8 cellular contexts compared by ENCODE assay signal in the genomic region with DNA sequence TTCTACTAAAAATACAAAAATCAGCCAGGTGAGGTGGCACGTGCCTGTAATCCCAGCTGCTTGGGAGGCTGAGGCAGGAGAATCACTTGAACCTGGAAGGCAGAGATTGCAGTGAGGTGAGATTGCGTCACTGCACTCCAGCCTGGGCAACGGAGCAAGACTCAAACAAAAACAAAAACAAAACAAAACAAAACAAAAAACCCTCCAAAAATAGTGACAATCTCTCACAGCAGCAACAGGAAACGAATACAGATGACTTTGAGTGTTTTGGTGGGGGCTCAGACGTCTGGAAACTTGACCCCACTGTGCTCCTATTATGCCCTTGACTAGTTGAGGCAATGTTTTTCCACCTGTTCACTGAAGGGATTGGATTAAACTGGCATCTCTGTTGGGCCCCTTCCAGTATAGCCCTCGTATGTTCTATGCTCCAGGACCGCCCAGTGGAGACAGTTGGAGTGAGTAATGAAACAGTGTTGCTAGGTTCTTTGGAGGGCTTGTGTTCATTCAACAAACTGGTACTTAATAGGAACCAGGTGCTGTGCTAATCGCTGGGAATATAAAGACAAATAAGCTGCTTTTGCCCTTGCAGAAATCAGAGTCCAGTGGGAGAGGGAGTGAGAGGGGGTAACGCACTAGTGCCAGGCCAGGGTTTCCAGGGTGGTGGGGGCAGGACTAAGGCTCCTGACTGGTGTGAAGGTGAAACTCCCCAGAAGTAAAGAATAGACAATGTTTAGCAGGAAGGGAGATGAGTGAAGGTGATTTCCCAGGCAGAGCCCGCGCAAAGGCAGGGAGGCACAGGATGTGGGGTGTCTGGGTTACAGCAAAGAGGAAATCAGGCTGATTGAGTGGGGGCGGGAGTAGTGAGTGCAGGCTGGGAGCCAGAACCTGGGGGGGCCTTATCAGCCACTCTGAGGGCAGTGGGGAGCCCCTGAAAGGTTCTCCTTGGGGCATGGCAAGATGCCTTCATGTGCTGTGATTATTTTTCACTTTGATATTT.
DNase-seq lines count a peak whose midpoint lies in the region; ATAC-seq lines count a peak whose summit lies in the region.

No MANE protein-coding gene starts in this region.

- ATAC-seq in activated T-cell treated with anti-CD3 and anti-CD28 coated beads, Interleukin-2, amount 50 U/mL, for 4 hours = peak; percentile 87 to 89

- H3K4me3 Mint-ChIP-seq in activated T-cell treated with anti-CD3 and anti-CD28 coated beads, Interleukin-2, amount 50 U/mL, for 4 hours = peak overlapping the region; percentile 46

- H3K36me3 Mint-ChIP-seq in activated T-cell treated with anti-CD3 and anti-CD28 coated beads, Interleukin-2, amount 50 U/mL, for 4 hours (ENCODE audit: insufficient read depth) = no peaks in the 10 kb centered on the region

- peak; percentile 44 for DNase-seq in NCI-H345 (lab: John Stamatoyannopoulos, UW)
- DNase-seq in NCI-H345 treated with DMSO at 0.1 percent for 48 hours (lab: John Stamatoyannopoulos, UW; ENCODE audit: unreplicated experiment) = no peak
- DNase-seq in NCI-H2029 (lab: John Stamatoyannopoulos, UW) = peak; percentile 94
- DNase-seq in activated T-cell treated with anti-CD3 and anti-CD28 coated beads, Interleukin-2, amount 50 U/mL, for 4 hours = peak; percentile 62
- peak; percentile 21 to 30 for DNase-seq in stimulated activated CD4-positive, alpha-beta T cell treated with anti-CD3 and anti-CD28 coated beads, Interleukin-1b, Interleukin-23, amount 100 ng/mL, for 1 hour (ENCODE audit: low read depth in 2 of 2)
- DNase-seq in Ammon's horn (ENCODE audit: low spot score) = no peak
- no peak for DNase-seq in Kasumi-1 (lab: John Stamatoyannopoulos, UW)
- DNase-seq in AML-193 (lab: John Stamatoyannopoulos, UW) = no peak

- H3K9me3 Mint-ChIP-seq in activated T-cell treated with anti-CD3 and anti-CD28 coated beads, Interleukin-2, amount 50 U/mL, for 4 hours = no peaks in the 10 kb centered on the region

- peaks cover 52% of the 10 kb centered on the region for H3K4me1 Mint-ChIP-seq in activated T-cell treated with anti-CD3 and anti-CD28 coated beads, Interleukin-2, amount 50 U/mL, for 4 hours (ENCODE audit: low read depth)

- no peaks in the 10 kb centered on the region for H3K27me3 Mint-ChIP-seq in activated T-cell treated with anti-CD3 and anti-CD28 coated beads, Interleukin-2, amount 50 U/mL, for 4 hours (ENCODE audit: low read depth)

Comparison
In these comparisons a context has a peak if more than half of its experiments do, and no peak if none do; other contexts are left out.
1. DNase-seq: peak in NCI-H345 (single experiment), NCI-H2029 (single experiment), activated T-cell treated with anti-CD3 and anti-CD28 coated beads, Interleukin-2, amount 50 U/mL, for 4 hours (single experiment) and stimulated activated CD4-positive, alpha-beta T cell treated with anti-CD3 and anti-CD28 coated beads, Interleukin-1b, Interleukin-23, amount 100 ng/mL, for 1 hour (2 of 2); none in NCI-H345 treated with DMSO at 0.1 percent for 48 hours (single experiment), Ammon's horn (single experiment), Kasumi-1 (0 of 2) and AML-193 (0 of 2).